Comparison of ENCODE assay signal across 11 cellular contexts in genomic region chr9:37309136-37309535, GRCh38.
A peak's percentile ranks its signal among the peaks of the same experiment; 100 is the strongest.
DNase-seq lines count a peak whose midpoint lies in the region; ATAC-seq and TF ChIP-seq lines count a peak whose summit lies in the region.
"Had no signal": no experiment of that assay in that cellular context is flagged by ENCODE, and none has a peak within 500 bp of the region (broad histone marks: within the 10 kb centered on the region; RNA-seq: fewer than 3 reads in every experiment).

No MANE protein-coding gene starts in this region.

- peaks cover 5% of the 10 kb centered on the region for H3K4me1 Mint-ChIP-seq in activated CD8-positive, alpha-beta memory T cell treated with anti-CD3 and anti-CD28 coated beads, Interleukin-2, amount 10 ng/mL, durations not matched to agents 7 days and 5 days
- no peaks in the 10 kb centered on the region for H3K4me1 Mint-ChIP-seq in endodermal cell
- peaks cover 10% of the 10 kb centered on the region for H3K4me1 Mint-ChIP-seq in stimulated activated effector memory CD8-positive, alpha-beta T cell treated with anti-CD3 and anti-CD28 coated beads, Interleukin-12 subunit alpha, Interleukin-12 subunit beta, amount 100 ng/mL, for 72 hours

- 98% methylated on average over 3 of the region's 3 CpGs for WGBS in endodermal cell (ENCODE audit: insufficient coverage in 1 of 2, insufficient read length in 1 of 2), 2 experiments

- DNase-seq in activated CD8-positive, alpha-beta memory T cell treated with anti-CD3 and anti-CD28 coated beads, Interleukin-2, amount 10 ng/mL, durations not matched to agents 7 days and 5 days, result no peak
- DNase-seq in activated CD8-positive, alpha-beta memory T cell treated with anti-CD3 and anti-CD28 coated beads, Interleukin-2, amount 50 U/mL, for 4 hours, result no peak
- DNase-seq in MM.1S (peak; percentile 18), endodermal cell (peak; percentile 69), NCI-H2171 treated with DMSO at 0.1 percent for 48 hours (lab: John Stamatoyannopoulos, UW) (no peak), SW 1271 (lab: John Stamatoyannopoulos, UW) (no peak), amygdala (lab: John Stamatoyannopoulos, UW) (no peak)
- DNase-seq in stimulated activated effector memory CD8-positive, alpha-beta T cell treated with anti-CD3 and anti-CD28 coated beads, Interleukin-12 subunit alpha, Interleukin-12 subunit beta, amount 100 ng/mL, for 72 hours (ENCODE audit: low spot score in 2 of 2), result no peak
- DNase-seq: MG63 had no signal

- H3K4me3 Mint-ChIP-seq in activated CD8-positive, alpha-beta memory T cell treated with anti-CD3 and anti-CD28 coated beads, Interleukin-2, amount 10 ng/mL, durations not matched to agents 7 days and 5 days, result no peak overlapping the region
- H3K4me3 Mint-ChIP-seq in endodermal cell, result no peak overlapping the region
- no peak overlapping the region for H3K4me3 Mint-ChIP-seq in stimulated activated effector memory CD8-positive, alpha-beta T cell treated with anti-CD3 and anti-CD28 coated beads, Interleukin-12 subunit alpha, Interleukin-12 subunit beta, amount 100 ng/mL, for 72 hours
- H3K4me3 Mint-ChIP-seq: stimulated activated naive CD8-positive, alpha-beta T cell treated with anti-CD3 and anti-CD28 coated beads, Interleukin-15, Interleukin-2, amounts not matched to agents 100 ng/mL and 50 ng/mL, for 24 hours had no signal

- H3K4me3 ChIP-seq in MM.1S (ENCODE audit: low read length) (no peak overlapping the region), endodermal cell (ENCODE audit: low read length) (no peak overlapping the region)
- H3K4me3 ChIP-seq: MG63 had no signal

- H3K36me3 ChIP-seq in MM.1S (replicated peaks; ENCODE audit: insufficient read depth, low read length), result no peaks in the 10 kb centered on the region
- H3K36me3 ChIP-seq in endodermal cell (ENCODE audit: control insufficient read depth, insufficient read depth, low read length), result peaks cover 3% of the 10 kb centered on the region

- no peak overlapping the region for H3K4me2 ChIP-seq in MM.1S (ENCODE audit: low read depth, low read length)

- H3K9ac ChIP-seq in MM.1S (ENCODE audit: low read length), result no peak overlapping the region
- H3K9ac ChIP-seq in endodermal cell (ENCODE audit: extremely low read depth, low read length, poor library complexity, severe bottlenecking), result no peak overlapping the region

- no peaks in the 10 kb centered on the region for H3K9me2 ChIP-seq in MM.1S (replicated peaks; ENCODE audit: insufficient read depth, low read length)

- no peaks in the 10 kb centered on the region for H3K27me3 ChIP-seq in MM.1S (replicated peaks; ENCODE audit: insufficient read depth, low read length)
- no peaks in the 10 kb centered on the region for H3K27me3 ChIP-seq in endodermal cell (ENCODE audit: control insufficient read depth, insufficient read depth, low read length, poor library complexity, severe bottlenecking)
- H3K27me3 ChIP-seq: MG63 had no signal

- H3F3A ChIP-seq in MM.1S (ENCODE audit: insufficient read depth, low read length), result no peaks in the 10 kb centered on the region

- no peaks in the 10 kb centered on the region for H3K79me2 ChIP-seq in MM.1S (ENCODE audit: low read length)

- H3K9me3 ChIP-seq in MM.1S (replicated peaks; ENCODE audit: insufficient read depth, low read length) (no peaks in the 10 kb centered on the region), endodermal cell (ENCODE audit: control insufficient read depth, low read length) (no peaks in the 10 kb centered on the region)
- H3K9me3 ChIP-seq: MG63 had no signal

- ATAC-seq in activated CD8-positive, alpha-beta memory T cell treated with anti-CD3 and anti-CD28 coated beads, Interleukin-2, amount 10 ng/mL, durations not matched to agents 7 days and 5 days, result peak; percentile 20
- peak; percentile 34 for ATAC-seq in stimulated activated effector memory CD8-positive, alpha-beta T cell treated with anti-CD3 and anti-CD28 coated beads, Interleukin-12 subunit alpha, Interleukin-12 subunit beta, amount 100 ng/mL, for 72 hours

- H3K36me3 Mint-ChIP-seq in activated CD8-positive, alpha-beta memory T cell treated with anti-CD3 and anti-CD28 coated beads, Interleukin-2, amount 10 ng/mL, durations not matched to agents 7 days and 5 days, result peaks cover 11% of the 10 kb centered on the region
- peaks cover 5% of the 10 kb centered on the region for H3K36me3 Mint-ChIP-seq in endodermal cell (ENCODE audit: low read depth)
- peaks cover 22% of the 10 kb centered on the region for H3K36me3 Mint-ChIP-seq in stimulated activated effector memory CD8-positive, alpha-beta T cell treated with anti-CD3 and anti-CD28 coated beads, Interleukin-12 subunit alpha, Interleukin-12 subunit beta, amount 100 ng/mL, for 72 hours

- no peaks in the 10 kb centered on the region for H3K27me3 Mint-ChIP-seq in activated CD8-positive, alpha-beta memory T cell treated with anti-CD3 and anti-CD28 coated beads, Interleukin-2, amount 10 ng/mL, durations not matched to agents 7 days and 5 days
- H3K27me3 Mint-ChIP-seq in endodermal cell (ENCODE audit: insufficient read depth), result no peaks in the 10 kb centered on the region
- H3K27me3 Mint-ChIP-seq: stimulated activated naive CD8-positive, alpha-beta T cell treated with anti-CD3 and anti-CD28 coated beads, Interleukin-15, Interleukin-2, amounts not matched to agents 100 ng/mL and 50 ng/mL, for 24 hours had no signal

- no peaks in the 10 kb centered on the region for H4K20me1 ChIP-seq in MM.1S (ENCODE audit: insufficient read depth, low read length)

- H3K27ac ChIP-seq in MM.1S (ENCODE audit: low read length), result no peak overlapping the region
- no peak overlapping the region for H3K27ac ChIP-seq in endodermal cell (ENCODE audit: low read depth, low read length)

- no peaks in the 10 kb centered on the region for H3K9me3 Mint-ChIP-seq in activated CD8-positive, alpha-beta memory T cell treated with anti-CD3 and anti-CD28 coated beads, Interleukin-2, amount 10 ng/mL, durations not matched to agents 7 days and 5 days (ENCODE audit: low read depth)
- H3K9me3 Mint-ChIP-seq in endodermal cell, result no peaks in the 10 kb centered on the region
- no peaks in the 10 kb centered on the region for H3K9me3 Mint-ChIP-seq in stimulated activated effector memory CD8-positive, alpha-beta T cell treated with anti-CD3 and anti-CD28 coated beads, Interleukin-12 subunit alpha, Interleukin-12 subunit beta, amount 100 ng/mL, for 72 hours
- H3K9me3 Mint-ChIP-seq: activated T-helper 2 cell treated with anti-CD3 and anti-CD28 coated beads, Interferon-gamma antibody, Interleukin-2, Interleukin-4, amounts not matched to agents 10 μg/mL and 5 μg/mL and 100 μg/mL, durations not matched to agents 14 hours and 24 hours and 36 hours; stimulated activated naive CD8-positive, alpha-beta T cell treated with anti-CD3 and anti-CD28 coated beads, Interleukin-15, Interleukin-2, amounts not matched to agents 100 ng/mL and 50 ng/mL, for 24 hours had no signal

- peak; percentile 53 for TF ChIP-seq CTCF in MM.1S (IDR thresholded peaks at IDR 0.05; ENCODE audit: low read length)
- TF ChIP-seq CTCF in endodermal cell (conservative IDR thresholded peaks at IDR 0.05), result peak; percentile 70

- CTCF ChIA-PET in activated CD8-positive, alpha-beta memory T cell treated with anti-CD3 and anti-CD28 coated beads, Interleukin-2, amount 10 ng/mL, durations not matched to agents 7 days and 5 days (lab: Charles Lee), result interaction anchor here (0.6 to 0.7 kb wide), 3 partner anchors 162 to 189 kb away, joined by 3 read pairs; partner anchors contain the start of gene ZCCHC7

- H3K4me1 ChIP-seq in MM.1S (ENCODE audit: low read length) (no peaks in the 10 kb centered on the region), endodermal cell (ENCODE audit: control insufficient read depth, insufficient read depth, low read length) (no peaks in the 10 kb centered on the region)

- H2AFZ ChIP-seq in MM.1S (ENCODE audit: low read length), result no peak overlapping the region

- no peak overlapping the region for H3K27ac Mint-ChIP-seq in activated CD8-positive, alpha-beta memory T cell treated with anti-CD3 and anti-CD28 coated beads, Interleukin-2, amount 10 ng/mL, durations not matched to agents 7 days and 5 days
- peak overlapping the region; percentile 72 for H3K27ac Mint-ChIP-seq in endodermal cell
- H3K27ac Mint-ChIP-seq in stimulated activated effector memory CD8-positive, alpha-beta T cell treated with anti-CD3 and anti-CD28 coated beads, Interleukin-12 subunit alpha, Interleukin-12 subunit beta, amount 100 ng/mL, for 72 hours, result no peak overlapping the region
- H3K27ac Mint-ChIP-seq: activated T-helper 2 cell treated with anti-CD3 and anti-CD28 coated beads, Interferon-gamma antibody, Interleukin-2, Interleukin-4, amounts not matched to agents 10 μg/mL and 5 μg/mL and 100 μg/mL, durations not matched to agents 14 hours and 24 hours and 36 hours; stimulated activated naive CD8-positive, alpha-beta T cell treated with anti-CD3 and anti-CD28 coated beads, Interleukin-15, Interleukin-2, amounts not matched to agents 100 ng/mL and 50 ng/mL, for 24 hours had no signal

Comparison
In these comparisons a context has a peak if more than half of its experiments do, and no peak if none do; other contexts are left out.
1. DNase-seq: peak in MM.1S (single experiment) and endodermal cell (single experiment); none in activated CD8-positive, alpha-beta memory T cell treated with anti-CD3 and anti-CD28 coated beads, Interleukin-2, amount 10 ng/mL, durations not matched to agents 7 days and 5 days (single experiment), activated CD8-positive, alpha-beta memory T cell treated with anti-CD3 and anti-CD28 coated beads, Interleukin-2, amount 50 U/mL, for 4 hours (single experiment), stimulated activated effector memory CD8-positive, alpha-beta T cell treated with anti-CD3 and anti-CD28 coated beads, Interleukin-12 subunit alpha, Interleukin-12 subunit beta, amount 100 ng/mL, for 72 hours (0 of 2), NCI-H2171 treated with DMSO at 0.1 percent for 48 hours (single experiment), SW 1271 (0 of 2) and amygdala (0 of 56).